In the genomic region with DNA sequence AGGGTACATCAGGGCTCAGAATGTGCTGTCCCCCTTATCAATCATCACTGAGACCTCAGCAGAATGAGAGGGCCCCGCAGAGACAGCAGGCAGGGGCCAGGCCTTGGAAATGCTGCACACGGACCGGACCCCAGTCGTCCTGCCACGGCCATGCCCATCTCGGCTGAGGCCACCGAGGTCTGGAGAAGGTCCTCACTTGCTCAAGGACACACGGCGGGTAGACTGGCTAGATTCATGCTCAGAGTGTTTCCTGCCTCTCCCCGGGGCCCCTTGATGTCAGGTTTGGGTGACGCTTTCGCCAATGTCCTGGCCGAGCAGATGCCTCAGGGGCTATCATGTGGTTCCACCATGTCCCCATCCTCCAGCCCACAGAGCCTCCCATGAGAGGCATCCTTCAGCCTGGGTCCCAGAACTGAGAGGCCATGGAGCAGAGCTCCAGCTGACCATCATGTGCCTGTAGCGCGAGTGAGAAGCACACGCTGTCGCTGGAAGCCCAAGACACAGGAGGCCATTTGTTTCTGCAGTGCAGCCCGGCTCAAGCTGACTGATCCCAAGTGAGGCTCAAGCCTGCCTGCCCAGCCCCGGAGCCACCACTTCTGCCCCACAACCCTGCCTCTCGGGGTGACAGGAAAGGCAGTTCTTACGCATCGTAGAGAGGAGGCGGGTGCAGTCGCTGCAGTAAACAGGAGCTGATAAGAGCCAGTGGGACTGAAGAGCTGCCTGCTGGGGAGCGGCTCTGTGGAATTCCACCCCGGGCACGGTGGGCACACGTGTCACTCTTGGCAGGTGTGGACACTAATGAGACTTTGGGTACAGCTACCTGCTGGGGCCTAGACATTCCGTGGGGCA, we compare ENCODE assay signal across 27 cellular contexts. TPM values are rescaled to one million over a fixed set of nuclear protein-coding genes. Genes with fewer than 3 reads are reported as not detected.
A peak's percentile ranks its signal among the peaks of the same experiment; 100 is the strongest.
DNase-seq lines count a peak whose midpoint lies in the region; ATAC-seq and TF ChIP-seq lines count a peak whose summit lies in the region.
"Had no signal": no experiment of that assay in that cellular context is flagged by ENCODE, and none has a peak within 500 bp of the region (broad histone marks: within the 10 kb centered on the region; RNA-seq: fewer than 3 reads in every experiment).

No MANE protein-coding gene starts in this region.

- TF ChIP-seq EP300 in stomach (IDR thresholded peaks at IDR 0.05): no peak

- H3K27me3 ChIP-seq in lung (ENCODE audit: control insufficient read depth, insufficient read depth) (no peaks in the 10 kb centered on the region), stomach (peaks cover 0 to 41% (median 6%) of the 10 kb centered on the region in 3 donors)
- H3K27me3 ChIP-seq: SJSA1 had no signal

- H3K4me3 Mint-ChIP-seq in activated CD4-positive, alpha-beta T cell treated with anti-CD3 and anti-CD28 coated beads, Interleukin-2, amount 10 ng/mL, durations not matched to agents 7 days and 5 days: no peak overlapping the region
- H3K4me3 Mint-ChIP-seq: activated CD4-positive, alpha-beta T cell treated with anti-CD3 and anti-CD28 coated beads, Interleukin-2, amount 10 ng/mL, durations not matched to agents 24 days and 14 days; activated T-cell treated with anti-CD3 and anti-CD28 coated beads, Interleukin-2, amount 50 U/mL, for 4 hours; stimulated activated naive B cell treated with anti-CD40 and anti-IgM and Interleukin-4, amounts not matched to agents 10 μg/mL and 1 μg/mL and 100 μg/mL, for 72 hours had no signal

- no peaks in the 10 kb centered on the region for H3K4me1 ChIP-seq in lung (ENCODE audit: control insufficient read depth in 2 of 2, insufficient read depth in 2 of 2, low read length in 2 of 2)
- H3K4me1 ChIP-seq in stomach: peaks cover 0 to 9% (median 0%) of the 10 kb centered on the region in 4 donors
- H3K4me1 ChIP-seq: psoas muscle, tibial nerve had no signal

- 81 to 90% methylated on average over 29 of the region's 29 CpGs for WGBS in lung, 2 donors
- WGBS in stomach, 5 donors: 70 to 77% (median 71%) methylated on average over 17 to 29 of the region's 29 CpGs

- H3K4me3 ChIP-seq in lung (no peak overlapping the region), stomach (no peak overlapping the region)
- H3K4me3 ChIP-seq: dorsolateral prefrontal cortex, mucosa of descending colon, PC-9, psoas muscle, SJSA1, tibial nerve had no signal

- intact Hi-C loops in stomach (cut with DNase I; ENCODE audit: low total_unique reads): no loop called here

- H3K27ac Mint-ChIP-seq in activated CD4-positive, alpha-beta T cell treated with anti-CD3 and anti-CD28 coated beads, Interleukin-2, amount 10 ng/mL, durations not matched to agents 7 days and 5 days: no peak overlapping the region
- H3K27ac Mint-ChIP-seq: activated CD4-positive, alpha-beta T cell treated with anti-CD3 and anti-CD28 coated beads, Interleukin-2, amount 10 ng/mL, durations not matched to agents 24 days and 14 days; stimulated activated naive B cell treated with anti-CD40 and anti-IgM and Interleukin-4, amounts not matched to agents 10 μg/mL and 1 μg/mL and 100 μg/mL, for 72 hours had no signal

- peaks cover 0 to 13% of the 10 kb centered on the region in 2 donors for H3K9me3 ChIP-seq in lung (ENCODE audit: control insufficient read depth in 2 of 2, insufficient read depth in 1 of 2, low read length in 1 of 2)
- H3K9me3 ChIP-seq in stomach: peaks cover 0 to 16% (median 12%) of the 10 kb centered on the region in 4 donors

- POLR2A ChIA-PET in activated CD4-positive, alpha-beta T cell treated with anti-CD3 and anti-CD28 coated beads, Interleukin-2, amount 10 ng/mL, durations not matched to agents 7 days and 5 days (lab: Charles Lee): no interaction called here

- H3K27me3 Mint-ChIP-seq in activated CD4-positive, alpha-beta T cell treated with anti-CD3 and anti-CD28 coated beads, Interleukin-2, amount 10 ng/mL, durations not matched to agents 7 days and 5 days: peaks cover 26% of the 10 kb centered on the region

- ATAC-seq in lung (ENCODE audit: insufficient read depth, low FRiP score) (no peak), GM19328 (IDR thresholded peaks at IDR 0.05; ENCODE audit: unreplicated experiment) (no peak)
- ATAC-seq: activated T-cell treated with anti-CD3 and anti-CD28 coated beads, Interleukin-2, amount 50 U/mL, for 4 hours; left colon; mucosa of descending colon; stimulated activated naive B cell treated with anti-CD40 and anti-IgM and Interleukin-4, amounts not matched to agents 10 μg/mL and 1 μg/mL and 100 μg/mL, for 72 hours had no signal

- DNase-seq in activated CD4-positive, alpha-beta T cell treated with anti-CD3 and anti-CD28 coated beads, Interleukin-2, amount 10 ng/mL, durations not matched to agents 7 days and 5 days: peak; percentile 4
- DNase-seq in activated CD4-positive, alpha-beta T cell treated with anti-CD3 and anti-CD28 coated beads, Interleukin-2, amount 50 U/mL, for 48 hours: no peak
- peak; percentile 8 for DNase-seq in activated CD8-positive, alpha-beta memory T cell treated with anti-CD3 and anti-CD28 coated beads, Interleukin-2, amount 50 U/mL, for 4 hours
- DNase-seq in lung (ENCODE audit: low spot score) (peak; percentile 28), stomach (peak; percentile 23), COLO668 (lab: John Stamatoyannopoulos, UW; ENCODE audit: unreplicated experiment) (no peak), Kasumi-1 (lab: John Stamatoyannopoulos, UW) (no peak)
- DNase-seq: 8988T; activated CD4-positive, alpha-beta T cell treated with anti-CD3 and anti-CD28 coated beads, Interleukin-2, amount 10 ng/mL, durations not matched to agents 24 days and 14 days; activated naive CD4-positive, alpha-beta T cell treated with anti-CD3 and anti-CD28 coated beads, Interleukin-2, amount 50 U/mL, for 16 hours; activated T-cell treated with anti-CD3 and anti-CD28 coated beads, Interleukin-2, amount 50 U/mL, for 4 hours; anterior cingulate cortex; central memory CD4-positive, alpha-beta T cell; DMS79 treated with DMSO at 0.1 percent for 48 hours; left colon; mucosa of descending colon; NCI-H1105; NCI-H2107; NCI-H446 treated with DMSO at 0.1 percent for 48 hours; PC-9; psoas muscle; stimulated activated naive B cell treated with anti-CD40 and anti-IgM and Interleukin-4, amounts not matched to agents 10 μg/mL and 1 μg/mL and 100 μg/mL, for 72 hours had no signal

- no peaks in the 10 kb centered on the region for H3K36me3 Mint-ChIP-seq in activated CD4-positive, alpha-beta T cell treated with anti-CD3 and anti-CD28 coated beads, Interleukin-2, amount 10 ng/mL, durations not matched to agents 7 days and 5 days (ENCODE audit: low read depth)

- H3K27ac ChIP-seq in lung (ENCODE audit: low read depth in 1 of 2, low read length in 1 of 2) (no peak overlapping the region), stomach (no peak overlapping the region)
- H3K27ac ChIP-seq: dorsolateral prefrontal cortex, PC-9, psoas muscle, SJSA1, tibial nerve had no signal

- CTCF ChIA-PET in activated CD4-positive, alpha-beta T cell treated with anti-CD3 and anti-CD28 coated beads, Interleukin-2, amount 10 ng/mL, durations not matched to agents 7 days and 5 days (lab: Charles Lee): no interaction called here

- H3K9me3 Mint-ChIP-seq in activated CD4-positive, alpha-beta T cell treated with anti-CD3 and anti-CD28 coated beads, Interleukin-2, amount 10 ng/mL, durations not matched to agents 7 days and 5 days: peaks cover 12% of the 10 kb centered on the region

- H3K4me1 Mint-ChIP-seq in activated CD4-positive, alpha-beta T cell treated with anti-CD3 and anti-CD28 coated beads, Interleukin-2, amount 10 ng/mL, durations not matched to agents 7 days and 5 days: no peaks in the 10 kb centered on the region

- TF ChIP-seq CTCF in lung (IDR thresholded peaks at IDR 0.05; ENCODE audit: control extremely low read depth, extremely low read depth) (no peak), stomach (IDR thresholded peaks at IDR 0.05) (no peak)

- H3K36me3 ChIP-seq in lung (ENCODE audit: control insufficient read depth in 2 of 2, insufficient read depth in 2 of 2, low read length in 2 of 2): no peaks in the 10 kb centered on the region
- no peaks in the 10 kb centered on the region for H3K36me3 ChIP-seq in stomach
- H3K36me3 ChIP-seq: SJSA1, tibial nerve had no signal

- no peak for TF ChIP-seq POLR2A in stomach (IDR thresholded peaks at IDR 0.05)

RNA-seq across cellular contexts. Expression of a gene that starts 53.9 kb away (rescaled TPM):
- under 1 TPM; 0.82 to 0.92 TPM for total RNA-seq in activated CD4-positive, alpha-beta T cell treated with anti-CD3 and anti-CD28 coated beads, Interleukin-2, amount 10 ng/mL, durations not matched to agents 7 days and 5 days
- total RNA-seq in lung (10 to 100 TPM; 68.5 to 83.8 TPM), stomach (100 to 1,000 TPM in 2 of 5 donors, 10 to 100 TPM in 3; 31.4 to 409 (median 93.4) TPM)
- polyA plus RNA-seq in lung (100 to 1,000 TPM in 1 of 2 donors, 10 to 100 TPM in 1; 61.8 to 107 TPM), stomach (100 to 1,000 TPM in 1 of 3 donors, 10 to 100 TPM in 2; 34.7 to 109 (median 62.0) TPM)

RNA-seq across cellular contexts. Expression of a gene that starts 56.1 kb away (rescaled TPM):
- total RNA-seq in activated CD4-positive, alpha-beta T cell treated with anti-CD3 and anti-CD28 coated beads, Interleukin-2, amount 10 ng/mL, durations not matched to agents 7 days and 5 days: 1 to 10 TPM; 7.3 to 9.8 TPM
- total RNA-seq in lung (10 to 100 TPM in 1 of 2 donors, 1 to 10 TPM in 1; 1.1 to 11.3 TPM), stomach (10 to 100 TPM in 2 of 5 donors, 1 to 10 TPM in 1, under 1 TPM in 1, not detected in 1; 0.58 to 32.6 (median 12.0) TPM)
- polyA plus RNA-seq in lung (10 to 100 TPM in 1 of 2 donors, 1 to 10 TPM in 1; 2.7 to 10.1 TPM), stomach (10 to 100 TPM in 1 of 3 donors, 1 to 10 TPM in 1, under 1 TPM in 1; 0.95 to 17.6 (median 8.7) TPM)
- total RNA-seq: SJSA1 had no signal
- polyA plus RNA-seq: neural cell had no signal

Comparison
In these comparisons a context has a peak if more than half of its experiments do, and no peak if none do; other contexts are left out.
1. DNase-seq: peak in activated CD4-positive, alpha-beta T cell treated with anti-CD3 and anti-CD28 coated beads, Interleukin-2, amount 10 ng/mL, durations not matched to agents 7 days and 5 days (single experiment), activated CD8-positive, alpha-beta memory T cell treated with anti-CD3 and anti-CD28 coated beads, Interleukin-2, amount 50 U/mL, for 4 hours (single experiment), lung (single experiment) and stomach (single experiment); none in activated CD4-positive, alpha-beta T cell treated with anti-CD3 and anti-CD28 coated beads, Interleukin-2, amount 50 U/mL, for 48 hours (0 of 2), COLO668 (single experiment) and Kasumi-1 (0 of 2).
2. RNA of a gene that starts 53.9 kb away (total RNA-seq): 31.4 to 409 TPM in stomach and 68.5 to 83.8 TPM in lung; 0.82 to 0.92 TPM in activated CD4-positive, alpha-beta T cell treated with anti-CD3 and anti-CD28 coated beads, Interleukin-2, amount 10 ng/mL, durations not matched to agents 7 days and 5 days; every median in the first group is over 10 times any median in the second.